In the genomic region with DNA sequence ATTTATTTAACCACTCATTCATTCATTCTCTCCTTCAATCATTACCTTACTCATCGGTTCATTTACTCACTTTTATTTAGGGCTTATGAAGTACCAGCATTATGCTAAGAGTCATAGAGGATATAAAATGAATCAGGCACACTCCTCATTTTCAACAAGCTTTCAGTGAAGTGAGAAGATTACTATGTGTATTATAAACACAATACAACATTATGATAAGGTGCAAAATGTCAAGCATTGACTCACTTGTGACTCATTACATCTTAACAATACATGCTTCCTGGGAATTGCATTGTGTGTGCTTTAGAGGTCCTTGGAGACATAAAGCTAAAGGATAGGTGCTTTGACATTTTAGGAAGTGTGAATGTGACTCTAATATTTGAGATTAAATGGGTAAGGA, we compare ENCODE assay signal across 23 cellular contexts.
DNase-seq lines count a peak whose midpoint lies in the region; ATAC-seq and TF ChIP-seq lines count a peak whose summit lies in the region.
"Had no signal": no experiment of that assay in that cellular context is flagged by ENCODE, and none has a peak within 500 bp of the region (broad histone marks: within the 10 kb centered on the region; RNA-seq: fewer than 3 reads in every experiment).

No MANE protein-coding gene starts in this region.

- H3K4me3 Mint-ChIP-seq in T-helper 2 cell treated with Interferon-gamma antibody and Interleukin-4, amounts not matched to agents 5 μg/mL and 100 μg/mL, for 36 hours = no peak overlapping the region
- H3K4me3 Mint-ChIP-seq: activated CD4-positive, alpha-beta T cell treated with anti-CD3 and anti-CD28 coated beads for 36 hours; activated naive CD8-positive, alpha-beta T cell; CD4-positive, CD25-positive, alpha-beta regulatory T cell; dendritic cell treated with granulocyte-macrophage colony-stimulating factor and Interleukin-4, amounts not matched to agents 40 ng/mL and 50 ng/mL, for 4 days; natural killer cell treated with Interleukin-12 subunit alpha and Interleukin-12 subunit beta and Interleukin-15 and Interleukin-18, amount 100 ng/mL, for 72 hours; stimulated activated naive B cell treated with anti-CD40 and anti-IgM and Interleukin-4, amounts not matched to agents 10 μg/mL and 1 μg/mL and 100 μg/mL, for 72 hours had no signal

- intact Hi-C loops in right cardiac atrium (cut with DNase I) = no loop called here
- intact Hi-C loops in colonic mucosa (cut with DNase I) = no loop called here

- TF ChIP-seq CTCF in colonic mucosa (IDR thresholded peaks at IDR 0.05) = no peak

- no peaks in the 10 kb centered on the region for H3K36me3 Mint-ChIP-seq in T-helper 2 cell treated with Interferon-gamma antibody and Interleukin-4, amounts not matched to agents 5 μg/mL and 100 μg/mL, for 36 hours (ENCODE audit: low read depth)
- H3K36me3 Mint-ChIP-seq: activated naive CD8-positive, alpha-beta T cell; CD4-positive, CD25-positive, alpha-beta regulatory T cell; natural killer cell treated with Interleukin-12 subunit alpha and Interleukin-12 subunit beta and Interleukin-15 and Interleukin-18, amount 100 ng/mL, for 72 hours; stimulated activated naive B cell treated with anti-CD40 and anti-IgM and Interleukin-4, amounts not matched to agents 10 μg/mL and 1 μg/mL and 100 μg/mL, for 72 hours had no signal

- WGBS in right cardiac atrium = 81% methylated on average over 1 of the region's 1 CpG

- H3K4me1 ChIP-seq in right cardiac atrium (ENCODE audit: control insufficient read depth, insufficient read depth, low read length) (no peaks in the 10 kb centered on the region), colonic mucosa (no peaks in the 10 kb centered on the region)
- H3K4me1 ChIP-seq: gastroesophageal sphincter had no signal

- H3K27me3 ChIP-seq in right cardiac atrium (ENCODE audit: control insufficient read depth, insufficient read depth) (no peaks in the 10 kb centered on the region), colonic mucosa (no peaks in the 10 kb centered on the region)
- H3K27me3 ChIP-seq: gastroesophageal sphincter had no signal

- H3K4me3 ChIP-seq in right cardiac atrium (ENCODE audit: low read length) (no peak overlapping the region), colonic mucosa (no peak overlapping the region)
- H3K4me3 ChIP-seq: gastroesophageal sphincter, GM12878, thoracic aorta had no signal

- H3K9ac ChIP-seq in colonic mucosa (ENCODE audit: low read depth in 2 of 2, low read length in 2 of 2) = no peak overlapping the region

- H3K27me3 Mint-ChIP-seq in T-helper 2 cell treated with Interferon-gamma antibody and Interleukin-4, amounts not matched to agents 5 μg/mL and 100 μg/mL, for 36 hours (ENCODE audit: low read depth) = peaks cover 2% of the 10 kb centered on the region
- H3K27me3 Mint-ChIP-seq: CD4-positive, CD25-positive, alpha-beta regulatory T cell; dendritic cell treated with granulocyte-macrophage colony-stimulating factor and Interleukin-4, amounts not matched to agents 40 ng/mL and 50 ng/mL, for 4 days had no signal

- in situ Hi-C loops in ACHN (cut with HindIII; ENCODE audit: low pct_ligation_motif_present, low pct_unique_long_range_greater_than_20kb, low sequenced_read_pairs) = no loop called here

- no peak overlapping the region for H3K27ac Mint-ChIP-seq in T-helper 2 cell treated with Interferon-gamma antibody and Interleukin-4, amounts not matched to agents 5 μg/mL and 100 μg/mL, for 36 hours
- H3K27ac Mint-ChIP-seq: activated CD4-positive, alpha-beta T cell treated with anti-CD3 and anti-CD28 coated beads for 36 hours; activated naive CD8-positive, alpha-beta T cell; CD4-positive, CD25-positive, alpha-beta regulatory T cell; dendritic cell treated with granulocyte-macrophage colony-stimulating factor and Interleukin-4, amounts not matched to agents 40 ng/mL and 50 ng/mL, for 4 days; natural killer cell treated with Interleukin-12 subunit alpha and Interleukin-12 subunit beta and Interleukin-15 and Interleukin-18, amount 100 ng/mL, for 72 hours; stimulated activated naive B cell treated with anti-CD40 and anti-IgM and Interleukin-4, amounts not matched to agents 10 μg/mL and 1 μg/mL and 100 μg/mL, for 72 hours had no signal

- no peak for ATAC-seq in right cardiac atrium
- ATAC-seq: activated CD4-positive, alpha-beta T cell treated with anti-CD3 and anti-CD28 coated beads for 36 hours; gastroesophageal sphincter; GM12878; natural killer cell treated with Interleukin-12 subunit alpha and Interleukin-12 subunit beta and Interleukin-15 and Interleukin-18, amount 100 ng/mL, for 72 hours; stimulated activated naive B cell treated with anti-CD40 and anti-IgM and Interleukin-4, amounts not matched to agents 10 μg/mL and 1 μg/mL and 100 μg/mL, for 72 hours had no signal

- no peaks in the 10 kb centered on the region for H3K9me3 ChIP-seq in right cardiac atrium (ENCODE audit: control insufficient read depth, low read length)
- H3K9me3 ChIP-seq in colonic mucosa = no peaks in the 10 kb centered on the region
- H3K9me3 ChIP-seq: gastroesophageal sphincter, thoracic aorta had no signal

- H3K4me1 Mint-ChIP-seq in T-helper 2 cell treated with Interferon-gamma antibody and Interleukin-4, amounts not matched to agents 5 μg/mL and 100 μg/mL, for 36 hours (ENCODE audit: low read depth) = no peaks in the 10 kb centered on the region
- H3K4me1 Mint-ChIP-seq: activated CD4-positive, alpha-beta T cell treated with anti-CD3 and anti-CD28 coated beads for 36 hours; CD4-positive, CD25-positive, alpha-beta regulatory T cell; stimulated activated naive B cell treated with anti-CD40 and anti-IgM and Interleukin-4, amounts not matched to agents 10 μg/mL and 1 μg/mL and 100 μg/mL, for 72 hours had no signal

- no peaks in the 10 kb centered on the region for H3K9me3 Mint-ChIP-seq in T-helper 2 cell treated with Interferon-gamma antibody and Interleukin-4, amounts not matched to agents 5 μg/mL and 100 μg/mL, for 36 hours

- H3K36me3 ChIP-seq in colonic mucosa = no peaks in the 10 kb centered on the region
- H3K36me3 ChIP-seq: gastroesophageal sphincter, thoracic aorta had no signal

- H3K27ac ChIP-seq in right cardiac atrium (ENCODE audit: low read length) = no peak overlapping the region
- H3K27ac ChIP-seq in colonic mucosa = no peak overlapping the region
- H3K27ac ChIP-seq: gastroesophageal sphincter, thoracic aorta had no signal

- DNase-seq in DMS53 treated with DMSO at 0.1 percent for 48 hours (lab: John Stamatoyannopoulos, UW; ENCODE audit: unreplicated experiment) = peak; percentile 46
- peak; percentile 75 for DNase-seq in M059J (ENCODE audit: low read depth)
- DNase-seq in astrocyte of the hippocampus (ENCODE audit: low read depth, low spot score) = peak; percentile 15
- DNase-seq in iris pigment epithelial cell (ENCODE audit: low read depth) = peak; percentile 6
- DNase-seq in right cardiac atrium = no peak
- no peak for DNase-seq in T-helper 2 cell treated with Interferon-gamma antibody and Interleukin-4, amounts not matched to agents 5 μg/mL and 100 μg/mL, for 36 hours (ENCODE audit: low spot score)
- DNase-seq in colonic mucosa = no peak
- DNase-seq in ACHN = no peak
- DNase-seq: activated CD4-positive, alpha-beta T cell treated with anti-CD3 and anti-CD28 coated beads for 36 hours; CD4-positive, CD25-positive, alpha-beta regulatory T cell; DMS153; GOT3; left cardiac atrium; NCI-H1092; NCI-H2081 treated with DMSO at 0.1 percent for 48 hours; NCI-H524; stimulated activated naive B cell treated with anti-CD40 and anti-IgM and Interleukin-4, amounts not matched to agents 10 μg/mL and 1 μg/mL and 100 μg/mL, for 72 hours had no signal

Comparison
In these comparisons a context has a peak if more than half of its experiments do, and no peak if none do; other contexts are left out.
1. DNase-seq: peak in DMS53 treated with DMSO at 0.1 percent for 48 hours (single experiment), M059J (single experiment), astrocyte of the hippocampus (single experiment) and iris pigment epithelial cell (single experiment); none in right cardiac atrium (0 of 3), T-helper 2 cell treated with Interferon-gamma antibody and Interleukin-4, amounts not matched to agents 5 μg/mL and 100 μg/mL, for 36 hours (single experiment), colonic mucosa (single experiment) and ACHN (single experiment).